9 cellular contexts compared by ENCODE assay signal in genomic region chr4:40194602-40195161, GRCh38. TPM values are rescaled to one million over a fixed set of nuclear protein-coding genes. Genes with fewer than 3 reads are reported as not detected.
DNase-seq lines count a peak whose midpoint lies in the region; ATAC-seq lines count a peak whose summit lies in the region.
"Had no signal": no experiment of that assay in that cellular context is flagged by ENCODE, and none has a peak within 500 bp of the region (broad histone marks: within the 10 kb centered on the region; RNA-seq: fewer than 3 reads in every experiment).

No MANE protein-coding gene starts in this region.

- H3K4me3 Mint-ChIP-seq in activated T-helper 17 cell treated with anti-CD3 and anti-CD28 coated beads, Interleukin-2, amount 50 U/mL, for 72 hours, result peak overlapping the region; percentile 99

- H3K36me3 Mint-ChIP-seq in activated T-helper 17 cell treated with anti-CD3 and anti-CD28 coated beads, Interleukin-2, amount 50 U/mL, for 72 hours (ENCODE audit: low read depth), result peaks cover 32% of the 10 kb centered on the region

- no peak overlapping the region for H3K14ac ChIP-seq in mesenchymal stem cell (ENCODE audit: low read length in 2 of 2)

- no peak overlapping the region for H2AK5ac ChIP-seq in mesenchymal stem cell (ENCODE audit: low read length, severe bottlenecking)

- peaks cover 17% of the 10 kb centered on the region for H3K4me1 Mint-ChIP-seq in activated T-helper 17 cell treated with anti-CD3 and anti-CD28 coated beads, Interleukin-2, amount 50 U/mL, for 72 hours

- no peak overlapping the region for H2BK5ac ChIP-seq in mesenchymal stem cell (ENCODE audit: low read depth, low read length, poor library complexity, severe bottlenecking)

- no peaks in the 10 kb centered on the region for H3K9me3 ChIP-seq in mesenchymal stem cell (ENCODE audit: control insufficient read depth, low read length)

- 73% methylated on average over 14 of the region's 14 CpGs for WGBS in mesenchymal stem cell

- H4K91ac ChIP-seq in mesenchymal stem cell (ENCODE audit: low read length), result no peak overlapping the region

- H3K27me3 ChIP-seq in mesenchymal stem cell (ENCODE audit: control insufficient read depth in 1 of 2, insufficient read depth in 1 of 2, low read length in 2 of 2), result no peaks in the 10 kb centered on the region

- H3K4me2 ChIP-seq in mesenchymal stem cell (ENCODE audit: low read length, poor library complexity, severe bottlenecking), result peak overlapping the region; percentile 38

- no peak overlapping the region for H2BK120ac ChIP-seq in mesenchymal stem cell (ENCODE audit: low read depth, low read length)

- peaks cover 6% of the 10 kb centered on the region for H3K4me1 ChIP-seq in mesenchymal stem cell (ENCODE audit: control insufficient read depth, insufficient read depth, low read depth, low read length)

- ATAC-seq in GM21447 (IDR thresholded peaks at IDR 0.05; ENCODE audit: unreplicated experiment), result peak; percentile 18
- peak; percentile 52 for ATAC-seq in activated T-helper 17 cell treated with anti-CD3 and anti-CD28 coated beads, Interleukin-2, amount 50 U/mL, for 72 hours (replicated peaks)
- ATAC-seq in GM18498 (IDR thresholded peaks at IDR 0.05; ENCODE audit: unreplicated experiment), result no peak
- ATAC-seq in GM19463 (IDR thresholded peaks at IDR 0.05; ENCODE audit: unreplicated experiment), result no peak

- no peak overlapping the region for H3K4me3 ChIP-seq in mesenchymal stem cell (ENCODE audit: insufficient read depth in 1 of 2, low read depth in 1 of 2, low read length in 2 of 2)

- peak overlapping the region; percentile 31 for H2AFZ ChIP-seq in mesenchymal stem cell (ENCODE audit: low read depth, low read length)

- H4K8ac ChIP-seq in mesenchymal stem cell (ENCODE audit: low read length), result no peak overlapping the region

- H3K18ac ChIP-seq in mesenchymal stem cell (ENCODE audit: low read depth in 1 of 2, low read length in 2 of 2), result peak overlapping the region in 1 of 2 experiments; percentile 70

- H3K4ac ChIP-seq in mesenchymal stem cell (ENCODE audit: low read depth in 1 of 2, low read length in 2 of 2), result peak overlapping the region in 1 of 2 experiments; percentile 74

- H3K36me3 ChIP-seq in mesenchymal stem cell (ENCODE audit: control insufficient read depth in 1 of 2, insufficient read depth in 2 of 2, low read depth in 1 of 2, low read length in 2 of 2), result no peaks in the 10 kb centered on the region

- peak; percentile 13 for DNase-seq in AG08396 (ENCODE audit: low spot score)
- DNase-seq in mesenchymal stem cell, result peak; percentile 68
- DNase-seq in NCI-H82 treated with DMSO at 0.1 percent for 48 hours (lab: John Stamatoyannopoulos, UW; ENCODE audit: unreplicated experiment), result no peak
- no peak for DNase-seq in NCI-H1436 (lab: John Stamatoyannopoulos, UW)
- DNase-seq: DMS79 had no signal

- H3K9me3 Mint-ChIP-seq in activated T-helper 17 cell treated with anti-CD3 and anti-CD28 coated beads, Interleukin-2, amount 50 U/mL, for 72 hours, result no peaks in the 10 kb centered on the region

- H3K27ac Mint-ChIP-seq in activated T-helper 17 cell treated with anti-CD3 and anti-CD28 coated beads, Interleukin-2, amount 50 U/mL, for 72 hours, result peak overlapping the region; percentile 100

- no peak overlapping the region for H3K9ac ChIP-seq in mesenchymal stem cell (ENCODE audit: low read length)

- no peak overlapping the region for H3K23ac ChIP-seq in mesenchymal stem cell (ENCODE audit: low read length in 2 of 2)

- no peak overlapping the region for H2BK15ac ChIP-seq in mesenchymal stem cell (ENCODE audit: low read depth, poor library complexity, severe bottlenecking)

- peak overlapping the region; percentile 41 for H3K27ac ChIP-seq in mesenchymal stem cell (ENCODE audit: low read length, poor library complexity, severe bottlenecking)

- no peaks in the 10 kb centered on the region for H3K27me3 Mint-ChIP-seq in activated T-helper 17 cell treated with anti-CD3 and anti-CD28 coated beads, Interleukin-2, amount 50 U/mL, for 72 hours

- H2BK12ac ChIP-seq in mesenchymal stem cell (ENCODE audit: low read length in 2 of 2), result peak overlapping the region in 1 of 2 experiments; percentile 12

- H3K79me1 ChIP-seq in mesenchymal stem cell (replicated peaks; ENCODE audit: low read length, poor library complexity, severe bottlenecking), result no peaks in the 10 kb centered on the region

RNA-seq across cellular contexts. Expression of gene RHOH, which starts 2.1 kb away (rescaled TPM):
- 100 to 1,000 TPM; 107 to 117 TPM for total RNA-seq in activated T-helper 17 cell treated with anti-CD3 and anti-CD28 coated beads, Interleukin-2, amount 50 U/mL, for 72 hours
- 0.11 TPM for polyA plus RNA-seq in mesenchymal stem cell (2013, experiment 1 of 2)
- polyA plus RNA-seq in mesenchymal stem cell (2013, experiment 2 of 2), result 0.10 TPM

Comparison
In these comparisons a context has a peak if more than half of its experiments do, and no peak if none do; other contexts are left out.
1. DNase-seq: peak in AG08396 (single experiment) and mesenchymal stem cell (single experiment); none in NCI-H82 treated with DMSO at 0.1 percent for 48 hours (single experiment) and NCI-H1436 (single experiment).
2. ATAC-seq: peak in GM21447 (single experiment) and activated T-helper 17 cell treated with anti-CD3 and anti-CD28 coated beads, Interleukin-2, amount 50 U/mL, for 72 hours (single experiment); none in GM18498 (single experiment) and GM19463 (single experiment).